Comparison of ENCODE assay signal across 1 cellular context in genomic region chr7:27586825-27587224, GRCh38.
TF ChIP-seq lines count a peak whose summit lies in the region.

No MANE protein-coding gene starts in this region.

TF ChIP-seq in GM23338, 12 proteins besides CTCF, POLR2A, EP300 and RAD21 (continued from another document):
- TF ChIP-seq REST (IDR thresholded peaks at IDR 0.05; ENCODE audit: unreplicated experiment) (no peak), CREB1 (CRISPR knock-in tag; IDR thresholded peaks at IDR 0.05; ENCODE audit: low read depth) (no peak), ETS1 (IDR thresholded peaks at IDR 0.05) (no peak), NANOG (IDR thresholded peaks at IDR 0.05; ENCODE audit: borderline replicate concordance) (no peak), JUNB (IDR thresholded peaks at IDR 0.05; ENCODE audit: unreplicated experiment) (no peak)
